In genomic region chr6:46244670-46245069, GRCh38 we compare ENCODE assay signal across 15 cellular contexts.
DNase-seq lines count a peak whose midpoint lies in the region; ATAC-seq and TF ChIP-seq lines count a peak whose summit lies in the region.
"Had no signal": no experiment of that assay in that cellular context is flagged by ENCODE, and none has a peak within 500 bp of the region (broad histone marks: within the 10 kb centered on the region; RNA-seq: fewer than 3 reads in every experiment).

No MANE protein-coding gene starts in this region.

- H3K9me3 ChIP-seq in heart left ventricle = no peaks in the 10 kb centered on the region
- H3K9me3 ChIP-seq in right cardiac atrium (ENCODE audit: control insufficient read depth, low read length) = no peaks in the 10 kb centered on the region
- H3K9me3 ChIP-seq in PC-9 (ENCODE audit: insufficient read depth, low read depth) = no peaks in the 10 kb centered on the region

- intact Hi-C loops in Right ventricle myocardium inferior (cut with DNase I) = no loop called here
- intact Hi-C loops in cardiac septum (cut with DNase I) = no loop called here
- intact Hi-C loops in heart left ventricle (cut with DNase I) = loop anchor here in 1 of 10 donors (10.0 kb wide), 1 partner anchor 130 kb away; no protein-coding TSS in a partner anchor
- intact Hi-C loops in right cardiac atrium (cut with DNase I) = no loop called here
- intact Hi-C loops in PC-9 (cut with micrococcal nuclease; ENCODE audit: unreplicated experiment) = no loop called here

- no peak overlapping the region for H3K4me2 ChIP-seq in PC-9

- ATAC-seq in Right ventricle myocardium inferior (peak; percentile 54), heart left ventricle (peak; percentile 48 to 79 (median 70)), right cardiac atrium (peak; percentile 50 to 57), HG03565 (IDR thresholded peaks at IDR 0.05; ENCODE audit: unreplicated experiment) (no peak)
- ATAC-seq: GM12878 had no signal

- no peaks in the 10 kb centered on the region for H3K9me2 ChIP-seq in PC-9 (ENCODE audit: insufficient read depth)

- H3K4me1 ChIP-seq in heart left ventricle = peaks cover 2 to 70% (median 25%) of the 10 kb centered on the region in 12 donors
- no peaks in the 10 kb centered on the region for H3K4me1 ChIP-seq in right cardiac atrium (ENCODE audit: control insufficient read depth, insufficient read depth, low read length)
- H3K4me1 ChIP-seq in PC-9 (replicated peaks; ENCODE audit: insufficient read depth) = no peaks in the 10 kb centered on the region

- no peaks in the 10 kb centered on the region for H3K27me3 ChIP-seq in heart left ventricle
- H3K27me3 ChIP-seq in right cardiac atrium (ENCODE audit: control insufficient read depth, insufficient read depth) = no peaks in the 10 kb centered on the region
- H3K27me3 ChIP-seq in PC-9 (ENCODE audit: insufficient read depth, low read depth) = no peaks in the 10 kb centered on the region

- DNase-seq in Right ventricle myocardium inferior (ENCODE audit: missing footprints) (no peak), cardiac septum (ENCODE audit: low spot score) (no peak), heart left ventricle (no peak), right cardiac atrium (no peak), PC-9 (no peak), activated gamma-delta T cell (lab: John Stamatoyannopoulos, UW) (no peak)
- DNase-seq: 8988T; AML-193; Calu3; CD4-positive, alpha-beta T cell; DMS 273 treated with DMSO at 0.1 percent for 48 hours; HCEC 1CT; HFFc6 had no signal

- H3K79me2 ChIP-seq in PC-9 (ENCODE audit: low read depth) = no peaks in the 10 kb centered on the region

- H2AFZ ChIP-seq in PC-9 = no peak overlapping the region

- CTCF ChIA-PET in PC-9 (lab: Charles Lee) = no interaction called here

- H3K4me3 ChIP-seq in heart left ventricle (no peak overlapping the region), right cardiac atrium (ENCODE audit: low read length) (no peak overlapping the region), PC-9 (no peak overlapping the region)
- H3K4me3 ChIP-seq: GM12878 had no signal

- H3K27ac ChIP-seq in heart left ventricle (peak overlapping the region in 11 of 12 donors; percentile 12 to 69 (median 53)), right cardiac atrium (ENCODE audit: low read length) (peak overlapping the region; percentile 9), PC-9 (no peak overlapping the region)

- no peak for TF ChIP-seq CTCF in heart left ventricle (IDR thresholded peaks at IDR 0.05)
- no peak for TF ChIP-seq CTCF in PC-9 (conservative IDR thresholded peaks at IDR 0.05)

- BruUV-seq in PC-9 (replicated peaks; lab: Mats Ljungman, UMichigan) = no TSS peak

- H3F3A ChIP-seq in PC-9 (ENCODE audit: insufficient read depth, low read depth) = no peaks in the 10 kb centered on the region

- 41 to 59% (median 54%) methylated on average over 1 of the region's 1 CpG for WGBS in heart left ventricle, 4 donors
- 74% methylated on average over 1 of the region's 1 CpG for WGBS in right cardiac atrium

- H3K36me3 ChIP-seq in heart left ventricle (peaks cover 0 to 30% (median 0%) of the 10 kb centered on the region in 9 donors), PC-9 (ENCODE audit: low read depth) (no peaks in the 10 kb centered on the region)

- no peaks in the 10 kb centered on the region for H4K20me1 ChIP-seq in PC-9 (ENCODE audit: insufficient read depth)

- no peak for TF ChIP-seq POLR2A in heart left ventricle (IDR thresholded peaks at IDR 0.05)

- POLR2A ChIA-PET in PC-9 (lab: Charles Lee; ENCODE audit: unreplicated experiment) = no interaction called here
